In genomic region chr1:206715120-206715519, GRCh38 we compare ENCODE assay signal across 3 cellular contexts.
TF ChIP-seq lines count a peak whose summit lies in the region.

No MANE protein-coding gene starts in this region.

TF ChIP-seq in liver, 16 proteins besides CTCF, POLR2A, EP300 and RAD21:
- no peak for TF ChIP-seq GABPA (IDR thresholded peaks at IDR 0.05 in 1 of 2, conservative IDR thresholded peaks at IDR 0.05 in 1 of 2)
- TF ChIP-seq REST (IDR thresholded peaks at IDR 0.05), result no peak
- no peak for TF ChIP-seq FOXA1 (IDR thresholded peaks at IDR 0.05)
- no peak for TF ChIP-seq TAF1 (conservative IDR thresholded peaks at IDR 0.05)
- TF ChIP-seq HNF4G (IDR thresholded peaks at IDR 0.05), result no peak
- TF ChIP-seq ZBTB33 (IDR thresholded peaks at IDR 0.05), result no peak
- TF ChIP-seq SP1 (IDR thresholded peaks at IDR 0.05), result no peak
- TF ChIP-seq HNF4A (conservative IDR thresholded peaks at IDR 0.05), result no peak

TF ChIP-seq in HepG2, 621 proteins besides CTCF, POLR2A, EP300 and RAD21:
- no peak for TF ChIP-seq ZNF329 (CRISPR knock-in tag; IDR thresholded peaks at IDR 0.05; ENCODE audit: low read depth)
- no peak for TF ChIP-seq ZNF747 (CRISPR knock-in tag; IDR thresholded peaks at IDR 0.05; ENCODE audit: borderline replicate concordance)
- TF ChIP-seq ZNF784 (CRISPR knock-in tag; IDR thresholded peaks at IDR 0.05; ENCODE audit: borderline replicate concordance), result no peak
- no peak for TF ChIP-seq DR1 (CRISPR knock-in tag; IDR thresholded peaks at IDR 0.05)
- no peak for TF ChIP-seq FOXO4 (CRISPR knock-in tag; conservative IDR thresholded peaks at IDR 0.05)
- no peak for TF ChIP-seq NR0B2 (CRISPR knock-in tag; IDR thresholded peaks at IDR 0.05)
- no peak for TF ChIP-seq ZNF75D (CRISPR knock-in tag; IDR thresholded peaks at IDR 0.05; ENCODE audit: borderline replicate concordance)
- TF ChIP-seq HCFC1 (IDR thresholded peaks at IDR 0.05; ENCODE audit: low read depth, low read length), result no peak
- TF ChIP-seq PBX3 (CRISPR knock-in tag; IDR thresholded peaks at IDR 0.05; ENCODE audit: borderline replicate concordance), result no peak
- no peak for TF ChIP-seq BORCS8-MEF2B (CRISPR knock-in tag; IDR thresholded peaks at IDR 0.05)
- no peak for TF ChIP-seq NCOA1 (CRISPR knock-in tag; IDR thresholded peaks at IDR 0.05)
- TF ChIP-seq HES4 (CRISPR knock-in tag; IDR thresholded peaks at IDR 0.05; ENCODE audit: borderline replicate concordance), result no peak
- no peak for TF ChIP-seq ZNF577 (CRISPR knock-in tag; IDR thresholded peaks at IDR 0.05; ENCODE audit: borderline replicate concordance, low read depth)
- no peak for TF ChIP-seq ATF2 (CRISPR knock-in tag; IDR thresholded peaks at IDR 0.05)
- TF ChIP-seq ZNF274 (CRISPR knock-in tag; IDR thresholded peaks at IDR 0.05), result no peak
- no peak for TF ChIP-seq MTERF4 (CRISPR knock-in tag; IDR thresholded peaks at IDR 0.05)
- TF ChIP-seq KAT8 (CRISPR knock-in tag; IDR thresholded peaks at IDR 0.05), result no peak
- no peak for TF ChIP-seq DNMT1 (CRISPR knock-in tag; IDR thresholded peaks at IDR 0.05)

TF ChIP-seq in GM12891, 5 proteins besides CTCF, POLR2A, EP300 and RAD21:
- TF ChIP-seq TAF1 (IDR thresholded peaks at IDR 0.05; ENCODE audit: low read depth, low read length) (no peak), SPI1 (IDR thresholded peaks at IDR 0.05; ENCODE audit: low read depth, low read length) (no peak), PAX5 (IDR thresholded peaks at IDR 0.05; ENCODE audit: insufficient read depth, low read length, severe bottlenecking) (no peak), POLR2AphosphoS5 (IDR thresholded peaks at IDR 0.05; ENCODE audit: low read depth, low read length) (no peak), POU2F2 (IDR thresholded peaks at IDR 0.05; ENCODE audit: low read depth, low read length) (no peak)
